Comparison of ENCODE assay signal across 18 cellular contexts in genomic region chr18:31548825-31549224, GRCh38. TPM values are rescaled to one million over a fixed set of nuclear protein-coding genes. Genes with fewer than 3 reads are reported as not detected.
DNase-seq lines count a peak whose midpoint lies in the region; ATAC-seq and TF ChIP-seq lines count a peak whose summit lies in the region.
"Had no signal": no experiment of that assay in that cellular context is flagged by ENCODE, and none has a peak within 500 bp of the region (broad histone marks: within the 10 kb centered on the region; RNA-seq: fewer than 3 reads in every experiment).

No MANE protein-coding gene starts in this region.

- ATAC-seq in GM23338, result no peak
- peak; percentile 9; the same call in 1 of the 2 replicates for ATAC-seq in WTC11
- peak; percentile 54 for ATAC-seq in mucosa of descending colon
- no peak for ATAC-seq in upper lobe of left lung (ENCODE audit: low FRiP score in 2 of 2)

- intact Hi-C loops in mucosa of descending colon (cut with DNase I, micrococcal nuclease) (no loop called here), transverse colon (cut with DNase I; ENCODE audit: low total_unique reads) (no loop called here)

- H3K9me3 ChIP-seq in mucosa of descending colon (no peaks in the 10 kb centered on the region), transverse colon (no peaks in the 10 kb centered on the region), MG63 (no peaks in the 10 kb centered on the region), upper lobe of left lung (no peaks in the 10 kb centered on the region)
- H3K9me3 ChIP-seq: BLaER1 treated with 17β-estradiol and CSF1 and Interleukin-3, amounts not matched to agents 10 nM and 100 nM had no signal

- peaks cover 6% of the 10 kb centered on the region; the same call in 1 of the 2 replicates for H3K36me3 ChIP-seq in GM23338 (ENCODE audit: insufficient read depth)
- no peaks in the 10 kb centered on the region for H3K36me3 ChIP-seq in mucosa of descending colon (ENCODE audit: low read depth)
- no peaks in the 10 kb centered on the region for H3K36me3 ChIP-seq in transverse colon
- no peaks in the 10 kb centered on the region for H3K36me3 ChIP-seq in MG63
- no peaks in the 10 kb centered on the region for H3K36me3 ChIP-seq in upper lobe of left lung
- H3K36me3 ChIP-seq: BLaER1 treated with 17β-estradiol and CSF1 and Interleukin-3, amounts not matched to agents 10 nM and 100 nM had no signal

- no peak overlapping the region for H3K4me2 ChIP-seq in GM23338
- H3K4me2 ChIP-seq: BLaER1 treated with 17β-estradiol and CSF1 and Interleukin-3, amounts not matched to agents 10 nM and 100 nM had no signal

- peaks cover 3% of the 10 kb centered on the region for H3K27me3 Mint-ChIP-seq in GM23338 (ENCODE audit: insufficient read depth, low read depth, poor library complexity)
- no peaks in the 10 kb centered on the region for H3K27me3 Mint-ChIP-seq in WTC11 (ENCODE audit: low read depth)
- H3K27me3 Mint-ChIP-seq: CD4-positive, alpha-beta T cell had no signal

- H3K4me1 ChIP-seq in GM23338 (ENCODE audit: insufficient read depth) (peaks cover 11% of the 10 kb centered on the region), mucosa of descending colon (ENCODE audit: low read depth) (peaks cover 8% of the 10 kb centered on the region), transverse colon (peaks cover 0 to 19% (median 0%) of the 10 kb centered on the region in 4 donors), upper lobe of left lung (no peaks in the 10 kb centered on the region)
- H3K4me1 ChIP-seq: BLaER1 treated with 17β-estradiol and CSF1 and Interleukin-3, amounts not matched to agents 10 nM and 100 nM had no signal

- H3F3A ChIP-seq in GM23338 (replicated peaks; ENCODE audit: low read depth), result no peaks in the 10 kb centered on the region

- POLR2A ChIA-PET in WTC11 (lab: Charles Lee), result no interaction called here

- in situ Hi-C loops in transverse colon (cut with MboI; ENCODE audit: low pct_ligation_motif_present in 1 of 4, low pct_unique_long_range_greater_than_20kb in 1 of 4, low sequenced_read_pairs in 3 of 4), result loop anchor here in 2 of 4 donors (25.0 kb wide), 2 partner anchors 363 to 462 kb away; no protein-coding TSS in a partner anchor

- H3K9me2 ChIP-seq in GM23338 (ENCODE audit: insufficient read depth), result no peaks in the 10 kb centered on the region

- H3K27ac Mint-ChIP-seq in GM23338 (peak overlapping the region; percentile 60), WTC11 (peak overlapping the region; percentile 19)
- H3K27ac Mint-ChIP-seq: CD4-positive, alpha-beta T cell had no signal

- H3K36me3 Mint-ChIP-seq in GM23338 (ENCODE audit: low read depth) (peaks cover 32% of the 10 kb centered on the region), WTC11 (peaks cover 25% of the 10 kb centered on the region)

- peak overlapping the region; percentile 1; the same call in 1 of the 2 replicates for H3K27ac ChIP-seq in GM23338 (ENCODE audit: low read depth)
- H3K27ac ChIP-seq in transverse colon, result peak overlapping the region; percentile 10 to 65 (median 50)
- no peak overlapping the region for H3K27ac ChIP-seq in upper lobe of left lung
- H3K27ac ChIP-seq: BLaER1 treated with 17β-estradiol and CSF1 and Interleukin-3, amounts not matched to agents 10 nM and 100 nM; GM23248 had no signal

- H3K27me3 ChIP-seq in GM23338 (ENCODE audit: insufficient read depth) (no peaks in the 10 kb centered on the region), transverse colon (no peaks in the 10 kb centered on the region), MG63 (no peaks in the 10 kb centered on the region), upper lobe of left lung (no peaks in the 10 kb centered on the region)
- H3K27me3 ChIP-seq: BLaER1 treated with 17β-estradiol and CSF1 and Interleukin-3, amounts not matched to agents 10 nM and 100 nM had no signal

- H3K4me3 Mint-ChIP-seq in GM23338, result no peak overlapping the region; the same call in 2 of the 3 replicates
- no peak overlapping the region for H3K4me3 Mint-ChIP-seq in WTC11
- H3K4me3 Mint-ChIP-seq: CD4-positive, alpha-beta T cell had no signal

- no peak for TF ChIP-seq EP300 in transverse colon (IDR thresholded peaks at IDR 0.05; ENCODE audit: low read depth)
- TF ChIP-seq EP300 in upper lobe of left lung (IDR thresholded peaks at IDR 0.05), result no peak

- no peak for TF ChIP-seq POLR2A in transverse colon (IDR thresholded peaks at IDR 0.05)
- no peak for TF ChIP-seq POLR2A in upper lobe of left lung (IDR thresholded peaks at IDR 0.05)

- 63 to 78% methylated on average over 2 of the region's 2 CpGs for WGBS in transverse colon (ENCODE audit: low coverage in 1 of 2), 2 donors
- WGBS in upper lobe of left lung, 2 donors, result 95 to 97% methylated on average over 2 of the region's 2 CpGs

- DNase-seq in GM23338 (ENCODE audit: low spot score) (no peak), WTC11 (ENCODE audit: low spot score) (no peak), mucosa of descending colon (no peak), transverse colon (no peak), MG63 (no peak), upper lobe of left lung (no peak), NCI-H146 (lab: John Stamatoyannopoulos, UW) (no peak)
- DNase-seq: 8988T; CD4-positive, alpha-beta T cell; DMS79; GM23248; H7; IMR-90; KBM-7 had no signal

- CTCF ChIA-PET in WTC11 (lab: Charles Lee), result interaction anchor here (0.9 to 2.7 kb wide), 2 partner anchors 14 to 62 kb away, joined by 3 to 11 read pairs; no protein-coding TSS in a partner anchor

- no peaks in the 10 kb centered on the region; the same call in 2 of the 3 replicates for H3K9me3 Mint-ChIP-seq in GM23338
- no peaks in the 10 kb centered on the region for H3K9me3 Mint-ChIP-seq in WTC11
- H3K9me3 Mint-ChIP-seq: CD4-positive, alpha-beta T cell had no signal

- no peaks in the 10 kb centered on the region for H4K20me1 ChIP-seq in GM23338 (replicated peaks; ENCODE audit: insufficient read depth)
- H4K20me1 ChIP-seq: BLaER1 treated with 17β-estradiol and CSF1 and Interleukin-3, amounts not matched to agents 10 nM and 100 nM had no signal

- TF ChIP-seq CTCF in GM23338 (conservative IDR thresholded peaks at IDR 0.05; ENCODE audit: low read depth in 2 of 2) (no peak), WTC11 (IDR thresholded peaks at IDR 0.05) (no peak), mucosa of descending colon (IDR thresholded peaks at IDR 0.05) (no peak), transverse colon (IDR thresholded peaks at IDR 0.05) (no peak), upper lobe of left lung (IDR thresholded peaks at IDR 0.05) (no peak)

- H2AFZ ChIP-seq in GM23338, result no peak overlapping the region
- H2AFZ ChIP-seq: GM23248 had no signal

- H3K4me1 Mint-ChIP-seq in GM23338, result peaks cover 19% of the 10 kb centered on the region
- peaks cover 27% of the 10 kb centered on the region for H3K4me1 Mint-ChIP-seq in WTC11

- no peak overlapping the region for H3K4me3 ChIP-seq in GM23338
- H3K4me3 ChIP-seq in mucosa of descending colon, result no peak overlapping the region
- H3K4me3 ChIP-seq in transverse colon, result no peak overlapping the region
- no peak overlapping the region for H3K4me3 ChIP-seq in MG63
- H3K4me3 ChIP-seq in upper lobe of left lung, result no peak overlapping the region
- H3K4me3 ChIP-seq: BLaER1 treated with 17β-estradiol and CSF1 and Interleukin-3, amounts not matched to agents 10 nM and 100 nM; GM12878; GM23248 had no signal

- H3K79me2 ChIP-seq in GM23338 (replicated peaks; ENCODE audit: insufficient read depth), result no peaks in the 10 kb centered on the region

TF ChIP-seq in GM23338, 12 proteins besides CTCF, POLR2A, EP300 and RAD21 (continues in another document):
- TF ChIP-seq CREB1 (CRISPR knock-in tag; IDR thresholded peaks at IDR 0.05; ENCODE audit: low read depth) (no peak), ZNF114 (CRISPR knock-in tag; IDR thresholded peaks at IDR 0.05) (no peak)

TF ChIP-seq in WTC11, 78 proteins besides CTCF, POLR2A, EP300 and RAD21 (continues in another document):
- TF ChIP-seq SP1 (CRISPR knock-in tag; conservative IDR thresholded peaks at IDR 0.05), result no peak
- no peak for TF ChIP-seq HMGA2 (CRISPR knock-in tag; IDR thresholded peaks at IDR 0.05)
- TF ChIP-seq E2F4 (CRISPR knock-in tag; IDR thresholded peaks at IDR 0.05; ENCODE audit: borderline replicate concordance, low read depth), result no peak

RNA-seq across cellular contexts. Expression of gene TTR, which starts 42.9 kb away (rescaled TPM):
- not detected in 2 replicates for total RNA-seq in GM23338 (2014; rRNA removed; shearing (Covaris generic))
- polyA plus RNA-seq in GM23338 (2016; fragmentation: Nextera tagmentation; extraction: Ambion mirVana), result not detected in 2 replicates
- 1.0 to 1.7 TPM (median 1.3 TPM) in 3 replicates for total RNA-seq in WTC11 (2021)
- 1 to 10 TPM in 1 of 3 donors, under 1 TPM in 1, not detected in 1; 0.51 to 2.1 TPM for total RNA-seq in mucosa of descending colon
- under 1 TPM in 1 of 4 donors, not detected in 3; 0.41 TPM for total RNA-seq in transverse colon
- total RNA-seq in MG63 (2014; rRNA removed; shearing (Covaris generic); ENCODE audit: low replicate concordance), result not detected in 2 replicates
- 1 to 10 TPM in 1 of 6 donors, under 1 TPM in 1, not detected in 4; 0.86 to 2.4 TPM for total RNA-seq in upper lobe of left lung
- total RNA-seq: CD4-positive, alpha-beta T cell; G401; GM23248; H7; HT1080; IMR-90 had no signal
- polyA plus RNA-seq: GM23248, IMR-90 had no signal

RNA-seq across cellular contexts. Expression of gene DSG2, which starts 50.8 kb away (rescaled TPM):
- total RNA-seq in GM23338 (2014; rRNA removed; shearing (Covaris generic)), result 144 and 147 TPM in 2 replicates
- 41.2 and 44.7 TPM in 2 replicates for polyA plus RNA-seq in GM23338 (2016; fragmentation: Nextera tagmentation; extraction: Ambion mirVana)
- total RNA-seq in WTC11 (2021) (113 to 117 TPM (median 113 TPM) in 3 replicates), mucosa of descending colon (100 to 1,000 TPM; 131 to 341 (median 305) TPM), transverse colon (100 to 1,000 TPM in 3 of 4 donors, 10 to 100 TPM in 1; 59.3 to 272 (median 198) TPM), upper lobe of left lung (10 to 100 TPM in 4 of 6 donors, 1 to 10 TPM in 2; 5.2 to 55.4 (median 26.8) TPM)
- total RNA-seq in MG63 (2014; rRNA removed; shearing (Covaris generic); ENCODE audit: low replicate concordance), result 8.8 and 12.7 TPM in 2 replicates
- polyA plus RNA-seq: GM23248 had no signal

Comparison
In these comparisons a context has a peak if more than half of its experiments do, and no peak if none do; other contexts are left out.
1. ATAC-seq: peak in WTC11 (single experiment) and mucosa of descending colon (single experiment); none in GM23338 (single experiment) and upper lobe of left lung (0 of 2).
2. H3K27ac ChIP-seq: peak in GM23338 (single experiment) and transverse colon (4 of 4); none in upper lobe of left lung (0 of 4).